Comparison of ENCODE assay signal across 8 cellular contexts in genomic region chr1:31663622-31664452, GRCh38. TPM values are rescaled to one million over a fixed set of nuclear protein-coding genes. Genes with fewer than 3 reads are reported as not detected.
A peak's percentile ranks its signal among the peaks of the same experiment; 100 is the strongest.
DNase-seq lines count a peak whose midpoint lies in the region; ATAC-seq and TF ChIP-seq lines count a peak whose summit lies in the region.

No MANE protein-coding gene starts in this region.

- intact Hi-C loops in upper lobe of right lung (cut with DNase I), result no loop called here

- H3K9me3 Mint-ChIP-seq in activated T-cell treated with anti-CD3 and anti-CD28 coated beads, Interleukin-2, amount 50 U/mL, for 24 hours, result no peaks in the 10 kb centered on the region

- no peaks in the 10 kb centered on the region for H3K4me1 Mint-ChIP-seq in activated T-cell treated with anti-CD3 and anti-CD28 coated beads, Interleukin-2, amount 50 U/mL, for 24 hours (ENCODE audit: low read depth)

- no peaks in the 10 kb centered on the region for H3K9me3 ChIP-seq in upper lobe of right lung

- ATAC-seq in omental fat pad (ENCODE audit: low FRiP score), result peak; percentile 57
- ATAC-seq in upper lobe of right lung, result peak; percentile 76
- no peak for ATAC-seq in GM21528 (IDR thresholded peaks at IDR 0.05; ENCODE audit: low FRiP score, unreplicated experiment)

- H3K4me3 ChIP-seq in upper lobe of right lung, result no peak overlapping the region

- no peak overlapping the region for H3K27ac Mint-ChIP-seq in activated T-cell treated with anti-CD3 and anti-CD28 coated beads, Interleukin-2, amount 50 U/mL, for 24 hours

- no peaks in the 10 kb centered on the region for H3K4me1 ChIP-seq in upper lobe of right lung

- no peaks in the 10 kb centered on the region for H3K36me3 Mint-ChIP-seq in activated T-cell treated with anti-CD3 and anti-CD28 coated beads, Interleukin-2, amount 50 U/mL, for 24 hours (ENCODE audit: low read depth)

- H3K27me3 Mint-ChIP-seq in activated T-cell treated with anti-CD3 and anti-CD28 coated beads, Interleukin-2, amount 50 U/mL, for 24 hours, result peaks cover 4% of the 10 kb centered on the region

- peak; percentile 78 for DNase-seq in GM10266 (ENCODE audit: extremely low spot score)
- DNase-seq in NOMO-1 treated with DMSO at 0.1 percent for 48 hours (lab: John Stamatoyannopoulos, UW; ENCODE audit: unreplicated experiment), result peak; percentile 9
- DNase-seq in activated T-cell treated with anti-CD3 and anti-CD28 coated beads, Interleukin-2, amount 50 U/mL, for 24 hours, result peak; percentile 81
- peak; percentile 36 for DNase-seq in fibroblast of peridontal ligament (ENCODE audit: extremely low read depth)
- peak; percentile 57 for DNase-seq in omental fat pad (ENCODE audit: low spot score)
- DNase-seq in upper lobe of right lung, result peak; percentile 73

- no peak overlapping the region for H3K27ac ChIP-seq in 22Rv1
- no peak overlapping the region for H3K27ac ChIP-seq in upper lobe of right lung

- no peaks in the 10 kb centered on the region for H3K36me3 ChIP-seq in upper lobe of right lung

- no peaks in the 10 kb centered on the region for H3K27me3 ChIP-seq in upper lobe of right lung

- no peak overlapping the region for H3K4me3 Mint-ChIP-seq in activated T-cell treated with anti-CD3 and anti-CD28 coated beads, Interleukin-2, amount 50 U/mL, for 24 hours

- TF ChIP-seq CTCF in 22Rv1 (IDR thresholded peaks at IDR 0.05) (peak; percentile 86), GM10266 (IDR thresholded peaks at IDR 0.05; ENCODE audit: control insufficient read depth, insufficient read depth, low read depth, missing control alignments) (peak; percentile 93), omental fat pad (IDR thresholded peaks at IDR 0.05) (peak in 2 of 3 donors; percentile 88 to 93), upper lobe of right lung (IDR thresholded peaks at IDR 0.05) (peak; percentile 90)

RNA-seq across cellular contexts. Expression of gene PEF1, which starts 19.2 kb away (rescaled TPM):
- total RNA-seq in omental fat pad, result 10 to 100 TPM; 54.7 to 73.5 (median 67.3) TPM
- total RNA-seq in upper lobe of right lung, result 69.9 TPM

RNA-seq across cellular contexts. Expression of gene COL16A1, which starts 40.0 kb away (rescaled TPM):
- total RNA-seq in omental fat pad, result 10 to 100 TPM; 17.4 to 69.2 (median 21.7) TPM
- 28.9 TPM for total RNA-seq in upper lobe of right lung

RNA-seq across cellular contexts. Expression of gene HCRTR1, which starts 46.3 kb away (rescaled TPM):
- total RNA-seq in omental fat pad (1 to 10 TPM in 1 of 4 donors, not detected in 3; 1.6 TPM), upper lobe of right lung (not detected)

Comparison
In these comparisons a context has a peak if more than half of its experiments do, and no peak if none do; other contexts are left out.
1. DNase-seq: peak in every context shown above with its lines; median percentile 81 in activated T-cell treated with anti-CD3 and anti-CD28 coated beads, Interleukin-2, amount 50 U/mL, for 24 hours; 78 in GM10266; 73 in upper lobe of right lung; 57 in omental fat pad; 36 in fibroblast of peridontal ligament; 9 in NOMO-1 treated with DMSO at 0.1 percent for 48 hours.